In genomic region chr5:21495235-21495634, GRCh38 we compare ENCODE assay signal across 8 cellular contexts.
DNase-seq lines count a peak whose midpoint lies in the region; ATAC-seq and TF ChIP-seq lines count a peak whose summit lies in the region.
"Not testable (repeated sequence)": the region's sequence is repeated elsewhere in the genome, so short reads cannot be mapped to it uniquely, and the experiment has no call there.

No MANE protein-coding gene starts in this region.

- not testable (repeated sequence) for H3K9me3 Mint-ChIP-seq in activated CD4-positive, alpha-beta T cell treated with anti-CD3 and anti-CD28 coated beads, Interleukin-2, amount 10 ng/mL, durations not matched to agents 7 days and 5 days; activated T-cell treated with anti-CD3 and anti-CD28 coated beads, Interleukin-2, amount 50 U/mL, for 24 hours; activated naive CD4-positive, alpha-beta T cell treated with anti-CD3 and anti-CD28 coated beads, Interleukin-2, amount 50 U/mL, for 24 hours

- not testable (repeated sequence) for H3K4me1 ChIP-seq in parathyroid adenoma

- H3K9me3 ChIP-seq in parathyroid adenoma (ENCODE audit: control insufficient read depth, low read length) = not testable (repeated sequence)

- not testable (repeated sequence) for ATAC-seq in Right ventricle myocardium inferior

- intact Hi-C loops in Right ventricle myocardium inferior (cut with DNase I) = not testable (repeated sequence)

- H3K27ac ChIP-seq in C4-2B (peak overlapping the region; percentile 89), RWPE1 (peak overlapping the region; percentile 60)
- H3K27ac ChIP-seq in parathyroid adenoma = not testable (repeated sequence)

- not testable (repeated sequence) for H3K4me3 ChIP-seq in parathyroid adenoma (ENCODE audit: low read depth, low read length)

- CTCF ChIA-PET in RWPE1 (lab: Yijun Ruan, JAX); activated CD4-positive, alpha-beta T cell treated with anti-CD3 and anti-CD28 coated beads, Interleukin-2, amount 10 ng/mL, durations not matched to agents 7 days and 5 days (lab: Charles Lee): not testable (repeated sequence)

- POLR2A ChIA-PET in RWPE1 (lab: Yijun Ruan, JAX; ENCODE audit: low non-redundant PET); activated CD4-positive, alpha-beta T cell treated with anti-CD3 and anti-CD28 coated beads, Interleukin-2, amount 10 ng/mL, durations not matched to agents 7 days and 5 days (lab: Charles Lee): not testable (repeated sequence)

- not testable (repeated sequence) for H3K36me3 ChIP-seq in parathyroid adenoma (ENCODE audit: control insufficient read depth, insufficient read depth, low read length)

- not testable (repeated sequence) for TF ChIP-seq CTCF in C4-2B (conservative IDR thresholded peaks at IDR 0.05); RWPE1 (conservative IDR thresholded peaks at IDR 0.05; ENCODE audit: low read depth); parathyroid adenoma (IDR thresholded peaks at IDR 0.05)

- H3K9ac ChIP-seq in parathyroid adenoma = peak overlapping the region; percentile 35

- H2AFZ ChIP-seq in parathyroid adenoma = not testable (repeated sequence)

- H3K79me2 ChIP-seq in parathyroid adenoma = not testable (repeated sequence)

- DNase-seq in RWPE1 (ENCODE audit: low spot score); activated CD4-positive, alpha-beta T cell treated with anti-CD3 and anti-CD28 coated beads, Interleukin-2, amount 10 ng/mL, durations not matched to agents 7 days and 5 days; activated T-cell treated with anti-CD3 and anti-CD28 coated beads, Interleukin-2, amount 50 U/mL, for 24 hours: not testable (repeated sequence)
- DNase-seq in Right ventricle myocardium inferior (ENCODE audit: missing footprints) (peak; percentile 65), mesenteric fat pad (ENCODE audit: low spot score) (peak; percentile 95)

- not testable (repeated sequence) for H3K4me1 Mint-ChIP-seq in activated CD4-positive, alpha-beta T cell treated with anti-CD3 and anti-CD28 coated beads, Interleukin-2, amount 10 ng/mL, durations not matched to agents 7 days and 5 days; activated T-cell treated with anti-CD3 and anti-CD28 coated beads, Interleukin-2, amount 50 U/mL, for 24 hours (ENCODE audit: low read depth); activated naive CD4-positive, alpha-beta T cell treated with anti-CD3 and anti-CD28 coated beads, Interleukin-2, amount 50 U/mL, for 24 hours

- not testable (repeated sequence) for H3K4me3 Mint-ChIP-seq in activated CD4-positive, alpha-beta T cell treated with anti-CD3 and anti-CD28 coated beads, Interleukin-2, amount 10 ng/mL, durations not matched to agents 7 days and 5 days; activated T-cell treated with anti-CD3 and anti-CD28 coated beads, Interleukin-2, amount 50 U/mL, for 24 hours; activated naive CD4-positive, alpha-beta T cell treated with anti-CD3 and anti-CD28 coated beads, Interleukin-2, amount 50 U/mL, for 24 hours

- not testable (repeated sequence) for H3K27me3 ChIP-seq in parathyroid adenoma (ENCODE audit: control insufficient read depth, insufficient read depth, low read length)

- not testable (repeated sequence) for H3K36me3 Mint-ChIP-seq in activated CD4-positive, alpha-beta T cell treated with anti-CD3 and anti-CD28 coated beads, Interleukin-2, amount 10 ng/mL, durations not matched to agents 7 days and 5 days (ENCODE audit: low read depth); activated naive CD4-positive, alpha-beta T cell treated with anti-CD3 and anti-CD28 coated beads, Interleukin-2, amount 50 U/mL, for 24 hours
- H3K36me3 Mint-ChIP-seq in activated T-cell treated with anti-CD3 and anti-CD28 coated beads, Interleukin-2, amount 50 U/mL, for 24 hours (ENCODE audit: low read depth) = peaks cover 31% of the 10 kb centered on the region

- peak overlapping the region; percentile 57 for H3K27ac Mint-ChIP-seq in activated CD4-positive, alpha-beta T cell treated with anti-CD3 and anti-CD28 coated beads, Interleukin-2, amount 10 ng/mL, durations not matched to agents 7 days and 5 days
- peak overlapping the region; percentile 20 for H3K27ac Mint-ChIP-seq in activated T-cell treated with anti-CD3 and anti-CD28 coated beads, Interleukin-2, amount 50 U/mL, for 24 hours
- H3K27ac Mint-ChIP-seq in activated naive CD4-positive, alpha-beta T cell treated with anti-CD3 and anti-CD28 coated beads, Interleukin-2, amount 50 U/mL, for 24 hours = peak overlapping the region; percentile 2

- not testable (repeated sequence) for H3K27me3 Mint-ChIP-seq in activated CD4-positive, alpha-beta T cell treated with anti-CD3 and anti-CD28 coated beads, Interleukin-2, amount 10 ng/mL, durations not matched to agents 7 days and 5 days; activated T-cell treated with anti-CD3 and anti-CD28 coated beads, Interleukin-2, amount 50 U/mL, for 24 hours; activated naive CD4-positive, alpha-beta T cell treated with anti-CD3 and anti-CD28 coated beads, Interleukin-2, amount 50 U/mL, for 24 hours

- H3K4me2 ChIP-seq in parathyroid adenoma (ENCODE audit: low read length) = not testable (repeated sequence)

Comparison
In these comparisons a context has a peak if more than half of its experiments do, and no peak if none do; other contexts are left out.
1. H3K27ac Mint-ChIP-seq: peak in every context shown above with its lines; median percentile 57 in activated CD4-positive, alpha-beta T cell treated with anti-CD3 and anti-CD28 coated beads, Interleukin-2, amount 10 ng/mL, durations not matched to agents 7 days and 5 days; 20 in activated T-cell treated with anti-CD3 and anti-CD28 coated beads, Interleukin-2, amount 50 U/mL, for 24 hours; 2 in activated naive CD4-positive, alpha-beta T cell treated with anti-CD3 and anti-CD28 coated beads, Interleukin-2, amount 50 U/mL, for 24 hours.